In the genomic region with DNA sequence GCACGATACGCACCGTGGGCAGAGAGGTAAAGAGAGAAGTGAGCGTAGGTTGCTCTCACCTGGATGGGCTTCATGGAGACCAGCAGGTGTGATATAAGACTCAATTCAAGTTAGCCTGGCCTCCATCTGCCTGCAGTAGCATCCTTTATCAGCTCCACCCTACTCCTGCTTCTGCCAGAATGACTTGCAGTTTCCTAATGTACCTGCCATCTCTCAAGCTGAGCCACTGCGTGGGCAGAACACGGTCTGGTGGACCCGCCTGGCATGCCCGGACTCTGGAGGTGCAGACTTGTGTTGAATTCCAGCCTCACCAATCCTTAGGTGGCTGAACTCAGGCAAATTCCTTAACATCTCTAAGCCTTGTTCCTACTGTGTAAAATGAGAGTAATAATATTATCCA, we compare ENCODE assay signal across 1 cellular context.
TF ChIP-seq lines count a peak whose summit lies in the region.

No MANE protein-coding gene starts in this region.

TF ChIP-seq in GM23338, 12 proteins besides CTCF, POLR2A, EP300 and RAD21 (continued from another document):
- TF ChIP-seq, protein P1, sequence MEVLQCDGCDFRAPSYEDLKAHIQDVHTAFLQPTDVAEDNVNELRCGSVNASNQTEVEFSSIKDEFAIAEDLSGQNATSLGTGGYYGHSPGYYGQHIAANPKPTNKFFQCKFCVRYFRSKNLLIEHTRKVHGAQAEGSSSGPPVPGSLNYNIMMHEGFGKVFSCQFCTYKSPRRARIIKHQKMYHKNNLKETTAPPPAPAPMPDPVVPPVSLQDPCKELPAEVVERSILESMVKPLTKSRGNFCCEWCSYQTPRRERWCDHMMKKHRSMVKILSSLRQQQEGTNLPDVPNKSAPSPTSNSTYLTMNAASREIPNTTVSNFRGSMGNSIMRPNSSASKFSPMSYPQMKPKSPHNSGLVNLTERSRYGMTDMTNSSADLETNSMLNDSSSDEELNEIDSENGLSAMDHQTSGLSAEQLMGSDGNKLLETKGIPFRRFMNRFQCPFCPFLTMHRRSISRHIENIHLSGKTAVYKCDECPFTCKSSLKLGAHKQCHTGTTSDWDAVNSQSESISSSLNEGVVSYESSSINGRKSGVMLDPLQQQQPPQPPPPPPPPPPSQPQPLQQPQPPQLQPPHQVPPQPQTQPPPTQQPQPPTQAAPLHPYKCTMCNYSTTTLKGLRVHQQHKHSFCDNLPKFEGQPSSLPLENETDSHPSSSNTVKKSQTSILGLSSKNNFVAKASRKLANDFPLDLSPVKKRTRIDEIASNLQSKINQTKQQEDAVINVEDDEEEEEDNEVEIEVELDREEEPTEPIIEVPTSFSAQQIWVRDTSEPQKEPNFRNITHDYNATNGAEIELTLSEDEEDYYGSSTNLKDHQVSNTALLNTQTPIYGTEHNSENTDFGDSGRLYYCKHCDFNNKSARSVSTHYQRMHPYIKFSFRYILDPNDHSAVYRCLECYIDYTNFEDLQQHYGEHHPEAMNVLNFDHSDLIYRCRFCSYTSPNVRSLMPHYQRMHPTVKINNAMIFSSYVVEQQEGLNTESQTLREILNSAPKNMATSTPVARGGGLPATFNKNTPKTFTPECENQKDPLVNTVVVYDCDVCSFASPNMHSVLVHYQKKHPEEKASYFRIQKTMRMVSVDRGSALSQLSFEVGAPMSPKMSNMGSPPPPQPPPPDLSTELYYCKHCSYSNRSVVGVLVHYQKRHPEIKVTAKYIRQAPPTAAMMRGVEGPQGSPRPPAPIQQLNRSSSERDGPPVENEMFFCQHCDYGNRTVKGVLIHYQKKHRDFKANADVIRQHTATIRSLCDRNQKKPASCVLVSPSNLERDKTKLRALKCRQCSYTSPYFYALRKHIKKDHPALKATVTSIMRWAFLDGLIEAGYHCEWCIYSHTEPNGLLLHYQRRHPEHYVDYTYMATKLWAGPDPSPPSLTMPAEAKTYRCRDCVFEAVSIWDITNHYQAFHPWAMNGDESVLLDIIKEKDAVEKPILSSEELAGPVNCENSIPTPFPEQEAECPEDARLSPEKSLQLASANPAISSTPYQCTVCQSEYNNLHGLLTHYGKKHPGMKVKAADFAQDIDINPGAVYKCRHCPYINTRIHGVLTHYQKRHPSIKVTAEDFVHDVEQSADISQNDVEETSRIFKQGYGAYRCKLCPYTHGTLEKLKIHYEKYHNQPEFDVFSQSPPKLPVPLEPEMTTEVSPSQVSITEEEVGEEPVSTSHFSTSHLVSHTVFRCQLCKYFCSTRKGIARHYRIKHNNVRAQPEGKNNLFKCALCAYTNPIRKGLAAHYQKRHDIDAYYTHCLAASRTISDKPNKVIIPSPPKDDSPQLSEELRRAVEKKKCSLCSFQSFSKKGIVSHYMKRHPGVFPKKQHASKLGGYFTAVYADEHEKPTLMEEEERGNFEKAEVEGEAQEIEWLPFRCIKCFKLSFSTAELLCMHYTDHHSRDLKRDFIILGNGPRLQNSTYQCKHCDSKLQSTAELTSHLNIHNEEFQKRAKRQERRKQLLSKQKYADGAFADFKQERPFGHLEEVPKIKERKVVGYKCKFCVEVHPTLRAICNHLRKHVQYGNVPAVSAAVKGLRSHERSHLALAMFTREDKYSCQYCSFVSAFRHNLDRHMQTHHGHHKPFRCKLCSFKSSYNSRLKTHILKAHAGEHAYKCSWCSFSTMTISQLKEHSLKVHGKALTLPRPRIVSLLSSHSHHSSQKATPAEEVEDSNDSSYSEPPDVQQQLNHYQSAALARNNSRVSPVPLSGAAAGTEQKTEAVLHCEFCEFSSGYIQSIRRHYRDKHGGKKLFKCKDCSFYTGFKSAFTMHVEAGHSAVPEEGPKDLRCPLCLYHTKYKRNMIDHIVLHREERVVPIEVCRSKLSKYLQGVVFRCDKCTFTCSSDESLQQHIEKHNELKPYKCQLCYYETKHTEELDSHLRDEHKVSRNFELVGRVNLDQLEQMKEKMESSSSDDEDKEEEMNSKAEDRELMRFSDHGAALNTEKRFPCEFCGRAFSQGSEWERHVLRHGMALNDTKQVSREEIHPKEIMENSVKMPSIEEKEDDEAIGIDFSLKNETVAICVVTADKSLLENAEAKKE (CRISPR knock-in tag; IDR thresholded peaks at IDR 0.05), result no peak
